ENCODE assay signal across 18 cellular contexts in genomic region chr12:66491812-66492361, GRCh38.
DNase-seq lines count a peak whose midpoint lies in the region; ATAC-seq and TF ChIP-seq lines count a peak whose summit lies in the region.
"Had no signal": no experiment of that assay in that cellular context is flagged by ENCODE, and none has a peak within 500 bp of the region (broad histone marks: within the 10 kb centered on the region; RNA-seq: fewer than 3 reads in every experiment).

No MANE protein-coding gene starts in this region.

- no peaks in the 10 kb centered on the region for H3K79me2 ChIP-seq in H9 (ENCODE audit: insufficient read depth, low read length)

- H3K4me1 Mint-ChIP-seq in H9, result peaks cover 32 to 42% of the 10 kb centered on the region in 2 experiments
- H3K4me1 Mint-ChIP-seq: CD14-positive monocyte had no signal

- H3K27ac ChIP-seq in H9 (ENCODE audit: insufficient read length, low read depth, low read length), result no peak overlapping the region
- H3K27ac ChIP-seq: HL-60 had no signal

- H3K4me1 ChIP-seq in H9 (ENCODE audit: insufficient read depth, low read length), result peaks cover 11% of the 10 kb centered on the region; the same call in 1 of the 2 replicates

- no peak overlapping the region for H3K14ac ChIP-seq in H9 (ENCODE audit: insufficient read depth, low read length)

- peaks cover 0 to 11% of the 10 kb centered on the region in 2 experiments; a peak in 4 of 5 replicates for H3K9me3 Mint-ChIP-seq in H9

- no peaks in the 10 kb centered on the region for H3K27me3 Mint-ChIP-seq in H9 (ENCODE audit: low read depth)

- H2AK5ac ChIP-seq in H9 (ENCODE audit: insufficient read length, low read length), result no peak overlapping the region

- no peak overlapping the region for H3K4me3 Mint-ChIP-seq in H9
- H3K4me3 Mint-ChIP-seq: CD14-positive monocyte had no signal

- H3K27me3 ChIP-seq in H9 (ENCODE audit: insufficient read depth, low read length), result no peaks in the 10 kb centered on the region

- H4K20me1 ChIP-seq in H9 (ENCODE audit: control insufficient read depth, insufficient read depth, insufficient read length), result no peaks in the 10 kb centered on the region

- H3K9me3 ChIP-seq in H9 (ENCODE audit: control insufficient read depth, low read depth, low read length), result no peaks in the 10 kb centered on the region

- H3K4ac ChIP-seq in H9 (ENCODE audit: low read depth, low read length), result no peak overlapping the region

- H2AFZ ChIP-seq in H9 (ENCODE audit: low read length), result no peak overlapping the region

- no peak overlapping the region for H3K23ac ChIP-seq in H9 (ENCODE audit: insufficient read length, low read depth, low read length)

- 0 out of 7 replicates have a peak overlapping the region, but pooled peaks of 1 of the 3 experiments have one; percentile 23 for H3K27ac Mint-ChIP-seq in H9
- H3K27ac Mint-ChIP-seq: CD14-positive monocyte had no signal

- TF ChIP-seq CTCF in omental fat pad (IDR thresholded peaks at IDR 0.05), result no peak
- no peak for TF ChIP-seq CTCF in H9 (conservative IDR thresholded peaks at IDR 0.05)

- H3K56ac ChIP-seq in H9 (ENCODE audit: insufficient read length, low read depth, low read length), result no peak overlapping the region

- no peak overlapping the region for H2BK20ac ChIP-seq in H9 (ENCODE audit: low read depth, low read length, poor library complexity, severe bottlenecking)

- no peaks in the 10 kb centered on the region for H3K23me2 ChIP-seq in H9 (ENCODE audit: insufficient read length, low read depth, low read length, poor library complexity, severe bottlenecking)

- peaks cover 0 to 3% (median 0%) of the 10 kb centered on the region in 3 experiments; a peak in 1 of 7 replicates for H3K36me3 Mint-ChIP-seq in H9 (ENCODE audit: insufficient read depth in 1 of 3, low read depth in 3 of 3)
- H3K36me3 Mint-ChIP-seq: CD14-positive monocyte had no signal

- no peak overlapping the region for H3T11ph ChIP-seq in H9 (ENCODE audit: low read length)

- H2BK12ac ChIP-seq in H9 (ENCODE audit: insufficient read length, low read depth, low read length), result no peak overlapping the region

- no peak overlapping the region for H4K5ac ChIP-seq in H9 (ENCODE audit: insufficient read length, low read depth, low read length)

- H3K79me1 ChIP-seq in H9 (ENCODE audit: insufficient read depth, low read depth, low read length, poor library complexity, severe bottlenecking), result no peaks in the 10 kb centered on the region

- ATAC-seq in omental fat pad (ENCODE audit: low FRiP score), result peak; percentile 54
- no peak for ATAC-seq in GM18502 (IDR thresholded peaks at IDR 0.05; ENCODE audit: poor library complexity, unreplicated experiment)
- ATAC-seq: HCT116, Right ventricle myocardium inferior had no signal

- no peak overlapping the region for H4K91ac ChIP-seq in H9 (ENCODE audit: insufficient read length, low read depth, low read length)

- H2BK15ac ChIP-seq in H9 (ENCODE audit: low read depth, low read length), result no peak overlapping the region

- H2BK5ac ChIP-seq in H9 (ENCODE audit: insufficient read length, low read length), result no peak overlapping the region

- no peak overlapping the region for H3K4me2 ChIP-seq in H9 (ENCODE audit: insufficient read depth, insufficient read length, low read length)

- H3K18ac ChIP-seq in H9 (ENCODE audit: insufficient read length, low read depth, low read length), result no peak overlapping the region

- no CpG with 5 or more reads among the region's 4 CpGs for WGBS in H9 (ENCODE audit: extremely low coverage, insufficient read length, low lambda C conversion rate)

- peak; percentile 1 for DNase-seq in GM04503 (ENCODE audit: low read depth)
- peak; percentile 46 for DNase-seq in NCI-H226
- DNase-seq in epidermal melanocyte (ENCODE audit: insufficient read length, low spot score), result peak; percentile 53
- no peak for DNase-seq in omental fat pad (ENCODE audit: low spot score)
- no peak for DNase-seq in H9
- no peak for DNase-seq in glomerular visceral epithelial cell (ENCODE audit: extremely low spot score)
- DNase-seq: AML-193; DMS79; NCI-H1092 treated with DMSO at 0.1 percent for 48 hours; NCI-H1694; NCI-H2081 treated with DMSO at 0.1 percent for 48 hours; NCI-H345; NK-92 treated with Interleukin-12 subunit alpha and Interleukin-12 subunit beta, amount 100 ng/mL, for 24 hours had no signal

- no peak overlapping the region for H3K9ac ChIP-seq in H9 (ENCODE audit: extremely low read depth, insufficient read length, low read length)

- no peak overlapping the region for H2BK120ac ChIP-seq in H9 (ENCODE audit: low read depth, low read length, poor library complexity, severe bottlenecking)

- no peak overlapping the region for H4K8ac ChIP-seq in H9 (replicated peaks; ENCODE audit: insufficient read length, low read depth, low read length)

Comparison
In these comparisons a context has a peak if more than half of its experiments do, and no peak if none do; other contexts are left out.
1. DNase-seq: peak in GM04503 (single experiment), NCI-H226 (single experiment) and epidermal melanocyte (single experiment); none in omental fat pad (single experiment), H9 (single experiment) and glomerular visceral epithelial cell (single experiment).